8 cellular contexts compared by ENCODE assay signal in genomic region chr19:58400916-58401824, GRCh38. TPM values are rescaled to one million over a fixed set of nuclear protein-coding genes. Genes with fewer than 3 reads are reported as not detected.
DNase-seq lines count a peak whose midpoint lies in the region; ATAC-seq and TF ChIP-seq lines count a peak whose summit lies in the region.

No MANE protein-coding gene starts in this region.

- 1 to 4% methylated on average over 23 to 26 of the region's 79 CpGs for WGBS in esophagus squamous epithelium, 2 donors

- in situ Hi-C loops in KBM-7 (cut with MboI; ENCODE audit: low pct_unique_long_range_greater_than_20kb, low sequenced_read_pairs): no loop called here

- H3K4me1 ChIP-seq in esophagus squamous epithelium (peaks cover 17 to 49% (median 19%) of the 10 kb centered on the region in 3 donors), muscle layer of duodenum (ENCODE audit: control insufficient read depth in 1 of 2, insufficient read depth in 2 of 2, low read length in 2 of 2) (peaks cover 0 to 14% of the 10 kb centered on the region in 2 donors)

- H3K36me3 ChIP-seq in esophagus squamous epithelium: no peaks in the 10 kb centered on the region
- no peaks in the 10 kb centered on the region for H3K36me3 ChIP-seq in muscle layer of duodenum (ENCODE audit: control insufficient read depth in 1 of 2, insufficient read depth in 2 of 2, low read length in 2 of 2)

- H3K27ac ChIP-seq in esophagus squamous epithelium (peak overlapping the region; percentile 52 to 89 (median 74)), muscle layer of duodenum (ENCODE audit: low read length) (no peak overlapping the region)

- intact Hi-C loops in esophagus squamous epithelium (cut with DNase I): no loop called here

- H3K27me3 ChIP-seq in esophagus squamous epithelium (peaks cover 0 to 19% (median 0%) of the 10 kb centered on the region in 4 donors), muscle layer of duodenum (ENCODE audit: low read depth, low read length) (peaks cover 11% of the 10 kb centered on the region)

- H3K4me3 ChIP-seq in esophagus squamous epithelium: peak overlapping the region; percentile 48 to 76 (median 66)
- peak overlapping the region; percentile 61 to 74 for H3K4me3 ChIP-seq in muscle layer of duodenum (ENCODE audit: low read depth in 1 of 2, low read length in 2 of 2)

- peak; percentile 95 for ATAC-seq in GM21717 (IDR thresholded peaks at IDR 0.05; ENCODE audit: unreplicated experiment)

- TF ChIP-seq CTCF in esophagus squamous epithelium (IDR thresholded peaks at IDR 0.05): no peak

- H3K9me3 ChIP-seq in esophagus squamous epithelium (no peaks in the 10 kb centered on the region), muscle layer of duodenum (ENCODE audit: control insufficient read depth in 1 of 2, low read length in 2 of 2) (no peaks in the 10 kb centered on the region)

- peak in 3 of 4 donors; percentile 29 to 81 (median 66) for TF ChIP-seq POLR2A in esophagus squamous epithelium (IDR thresholded peaks at IDR 0.05)

- DNase-seq in DMS79 treated with DMSO at 0.1 percent for 48 hours (lab: John Stamatoyannopoulos, UW) (peak; percentile 97), KBM-7 (peak; percentile 100), esophagus squamous epithelium (lab: John Stamatoyannopoulos, UW) (peak; percentile 98)
- DNase-seq in activated T-cell treated with anti-CD3 and anti-CD28 coated beads, Interleukin-2, amount 50 U/mL, for 48 hours: peak; percentile 98 to 99
- peak; percentile 96 for DNase-seq in stimulated activated CD8-positive, alpha-beta memory T cell treated with anti-CD3 and anti-CD28 coated beads, Interleukin-7, amount 100 ng/mL, for 24 hours (ENCODE audit: low read depth)

TF ChIP-seq in PFSK-1, 5 proteins besides CTCF, POLR2A, EP300 and RAD21:
- peak; percentile 96 for TF ChIP-seq FOXP2 (optimal IDR thresholded peaks at IDR 0.05; ENCODE audit: borderline replicate concordance, extremely low read depth, extremely low read length, insufficient read depth)
- peak; percentile 82 for TF ChIP-seq POLR2AphosphoS5 (IDR thresholded peaks at IDR 0.05; ENCODE audit: low read depth, low read length)
- TF ChIP-seq REST (IDR thresholded peaks at IDR 0.05; ENCODE audit: insufficient read depth in 1 of 2, low read depth in 2 of 2, low read length in 2 of 2): no peak
- peak; percentile 74; the same call in 1 of the 2 replicates for TF ChIP-seq TAF1 (IDR thresholded peaks at IDR 0.05; ENCODE audit: borderline replicate concordance, insufficient read depth, low read length)
- no peak for TF ChIP-seq SIN3A (IDR thresholded peaks at IDR 0.05; ENCODE audit: borderline replicate concordance, insufficient read depth, low read length)

RNA-seq across cellular contexts. Expression of gene RNF225, which starts 5.7 kb away (rescaled TPM):
- 0.29 TPM for polyA plus RNA-seq in PFSK-1 (2012; ENCODE audit: insufficient read length, low read depth)
- total RNA-seq in esophagus squamous epithelium: 10 to 100 TPM in 2 of 4 donors, 1 to 10 TPM in 2; 5.0 to 30.5 (median 15.7) TPM

RNA-seq across cellular contexts. Expression of gene ZNF584, which starts 7.3 kb away (rescaled TPM):
- polyA plus RNA-seq in PFSK-1 (2012; ENCODE audit: insufficient read length, low read depth): 15.5 TPM
- 10 to 100 TPM in 2 of 4 donors, 1 to 10 TPM in 2; 8.5 to 13.4 (median 9.4) TPM for total RNA-seq in esophagus squamous epithelium

RNA-seq across cellular contexts. Expression of gene RPS5, which starts 14.1 kb away (rescaled TPM):
- 5,346 TPM for polyA plus RNA-seq in PFSK-1 (2012; ENCODE audit: insufficient read length, low read depth)
- total RNA-seq in esophagus squamous epithelium: 1,000 to 10,000 TPM; 1,292 to 2,917 (median 1,952) TPM

RNA-seq across cellular contexts. Expression of gene ZNF837, which starts 20.3 kb away (rescaled TPM):
- 4.5 TPM for polyA plus RNA-seq in PFSK-1 (2012; ENCODE audit: insufficient read length, low read depth)
- total RNA-seq in esophagus squamous epithelium: 1 to 10 TPM; 2.4 to 6.7 (median 3.3) TPM

RNA-seq across cellular contexts. Expression of gene ZNF497, which starts 38.6 kb away (rescaled TPM):
- polyA plus RNA-seq in PFSK-1 (2012; ENCODE audit: insufficient read length, low read depth): 4.9 TPM
- total RNA-seq in esophagus squamous epithelium: 1 to 10 TPM in 3 of 4 donors, under 1 TPM in 1; 0.87 to 1.9 (median 1.4) TPM
